ENCODE assay signal across 13 cellular contexts in the genomic region with DNA sequence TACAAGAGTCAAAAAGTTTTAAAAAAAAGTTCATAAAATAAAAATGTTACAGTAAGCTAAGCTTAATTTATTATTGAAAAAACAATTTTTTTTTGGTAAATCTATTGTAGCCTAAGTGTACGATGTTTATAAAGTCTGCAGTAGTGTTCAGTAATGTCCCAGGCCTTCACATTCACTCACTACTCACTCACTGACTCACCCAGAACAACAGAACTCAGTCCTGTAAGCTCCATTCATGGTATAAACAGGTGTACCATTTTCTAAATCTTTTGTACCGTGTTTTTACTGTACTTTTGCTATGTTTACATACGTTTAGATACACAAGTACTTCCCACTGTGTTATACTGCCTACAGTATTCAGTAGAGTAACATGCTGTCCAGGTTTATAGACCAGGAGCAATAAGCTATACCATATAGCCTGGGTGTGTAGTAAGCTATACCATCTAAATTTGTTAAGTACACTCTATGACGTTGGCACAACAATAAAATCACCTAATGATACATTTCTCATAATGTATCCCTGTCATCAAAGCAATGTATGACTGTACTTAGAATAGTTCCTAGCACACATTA. TPM values are rescaled to one million over a fixed set of nuclear protein-coding genes. Genes with fewer than 3 reads are reported as not detected.
DNase-seq lines count a peak whose midpoint lies in the region; ATAC-seq, FAIRE-seq and TF ChIP-seq lines count a peak whose summit lies in the region.
"Had no signal": no experiment of that assay in that cellular context is flagged by ENCODE, and none has a peak within 500 bp of the region (broad histone marks: within the 10 kb centered on the region; RNA-seq: fewer than 3 reads in every experiment).

No MANE protein-coding gene starts in this region.

- DNase-seq in IMR-90 (peak; percentile 17), keratinocyte (ENCODE audit: low read depth, low spot score) (no peak), COR-L47 (lab: John Stamatoyannopoulos, UW) (no peak), H7 (no peak)
- no peak for DNase-seq in activated CD8-positive, alpha-beta memory T cell treated with anti-CD3 and anti-CD28 coated beads, Interleukin-2, amount 10 ng/mL, durations not matched to agents 7 days and 5 days
- no peak for DNase-seq in activated naive CD4-positive, alpha-beta T cell treated with anti-CD3 and anti-CD28 coated beads for 36 hours
- DNase-seq: AML-193, Calu3, DMS 273 treated with DMSO at 0.1 percent for 48 hours, GOT3 had no signal

- no peaks in the 10 kb centered on the region for H3K27me3 Mint-ChIP-seq in activated CD8-positive, alpha-beta memory T cell treated with anti-CD3 and anti-CD28 coated beads, Interleukin-2, amount 10 ng/mL, durations not matched to agents 7 days and 5 days
- no peaks in the 10 kb centered on the region for H3K27me3 Mint-ChIP-seq in activated naive CD4-positive, alpha-beta T cell treated with anti-CD3 and anti-CD28 coated beads for 36 hours (ENCODE audit: low read depth)

- H3K4me1 ChIP-seq in IMR-90 (ENCODE audit: control insufficient read depth, insufficient read depth, low read length) (no peaks in the 10 kb centered on the region), keratinocyte (ENCODE audit: control insufficient read depth, extremely low read depth, insufficient read depth, low read length) (no peaks in the 10 kb centered on the region)
- H3K4me1 ChIP-seq: BLaER1 had no signal

- no peak overlapping the region for H3K27ac ChIP-seq in IMR-90 (ENCODE audit: insufficient read depth, low read length)
- no peak overlapping the region for H3K27ac ChIP-seq in keratinocyte (ENCODE audit: control insufficient read depth, insufficient read depth, low read length)
- H3K27ac ChIP-seq: BLaER1 had no signal

- no peak overlapping the region for H4K8ac ChIP-seq in IMR-90 (ENCODE audit: low read depth in 2 of 2, low read length in 2 of 2)

- TF ChIP-seq CTCF in IMR-90 (conservative IDR thresholded peaks at IDR 0.05; ENCODE audit: low read depth, low read length), result no peak
- no peak for TF ChIP-seq CTCF in keratinocyte (optimal IDR thresholded peaks at IDR 0.05 in 1 of 3, IDR thresholded peaks at IDR 0.05 in 1 of 3, conservative IDR thresholded peaks at IDR 0.05 in 1 of 3; ENCODE audit: extremely low read depth in 1 of 3, insufficient read depth in 2 of 3, low read length in 3 of 3)

- no peak overlapping the region for H3K4ac ChIP-seq in IMR-90 (ENCODE audit: low read depth, low read length)

- H3K14ac ChIP-seq in IMR-90 (replicated peaks; ENCODE audit: low read depth, low read length), result no peak overlapping the region

- no peak overlapping the region for H2AK9ac ChIP-seq in IMR-90 (replicated peaks; ENCODE audit: low read depth, low read length, poor library complexity)

- no peak overlapping the region for H2BK15ac ChIP-seq in IMR-90 (ENCODE audit: low read depth, low read length)

- FAIRE-seq in colon (lab: Jason Lieb, UNC) (peak; percentile 89), keratinocyte (lab: Jason Lieb, UNC) (peak; percentile 13)

- no peaks in the 10 kb centered on the region for H3K9me3 ChIP-seq in IMR-90 (ENCODE audit: control insufficient read depth, insufficient read depth, low read length)
- no peaks in the 10 kb centered on the region for H3K9me3 ChIP-seq in keratinocyte (ENCODE audit: control insufficient read depth, low read depth, low read length)
- H3K9me3 ChIP-seq: HAP-1 had no signal

- POLR2A ChIA-PET in IMR-90 (lab: Charles Lee; ENCODE audit: unreplicated experiment), result interaction anchor here (0.6 kb wide), 1 partner anchor 161 kb away, joined by 3 read pairs; no protein-coding TSS in a partner anchor

- no peak for TF ChIP-seq POLR2A in IMR-90 (IDR thresholded peaks at IDR 0.05; ENCODE audit: low read depth, low read length)

- H2AFZ ChIP-seq in IMR-90 (replicated peaks; ENCODE audit: low read length, poor library complexity) (no peak overlapping the region), keratinocyte (ENCODE audit: control insufficient read depth, low read length) (no peak overlapping the region)

- no peaks in the 10 kb centered on the region for H3K4me1 Mint-ChIP-seq in activated CD8-positive, alpha-beta memory T cell treated with anti-CD3 and anti-CD28 coated beads, Interleukin-2, amount 10 ng/mL, durations not matched to agents 7 days and 5 days
- no peaks in the 10 kb centered on the region for H3K4me1 Mint-ChIP-seq in activated naive CD4-positive, alpha-beta T cell treated with anti-CD3 and anti-CD28 coated beads for 36 hours (ENCODE audit: low read depth)

- no peaks in the 10 kb centered on the region for H3K79me1 ChIP-seq in IMR-90 (ENCODE audit: low read depth in 1 of 2, low read length in 2 of 2)

- H3K4me3 Mint-ChIP-seq in activated CD8-positive, alpha-beta memory T cell treated with anti-CD3 and anti-CD28 coated beads, Interleukin-2, amount 10 ng/mL, durations not matched to agents 7 days and 5 days, result no peak overlapping the region
- H3K4me3 Mint-ChIP-seq in activated naive CD4-positive, alpha-beta T cell treated with anti-CD3 and anti-CD28 coated beads for 36 hours, result no peak overlapping the region

- no peaks in the 10 kb centered on the region for H3K79me2 ChIP-seq in keratinocyte (ENCODE audit: control insufficient read depth, insufficient read depth, low read length)

- H2BK120ac ChIP-seq in IMR-90 (ENCODE audit: low read depth, low read length), result no peak overlapping the region

- no peak overlapping the region for H3K18ac ChIP-seq in IMR-90 (ENCODE audit: low read depth, low read length)

- H2BK5ac ChIP-seq in IMR-90 (ENCODE audit: low read depth, low read length, poor library complexity, severe bottlenecking), result no peak overlapping the region

- no peak overlapping the region for H2BK20ac ChIP-seq in IMR-90 (ENCODE audit: low read depth, low read length)

- intact Hi-C loops in IMR-90 (cut with micrococcal nuclease), result no loop called here
- intact Hi-C loops in activated naive CD4-positive, alpha-beta T cell treated with anti-CD3 and anti-CD28 coated beads for 36 hours (cut with micrococcal nuclease), result no loop called here

- no peak overlapping the region for H3K4me2 ChIP-seq in IMR-90 (ENCODE audit: low read depth, low read length)
- H3K4me2 ChIP-seq in keratinocyte (ENCODE audit: control insufficient read depth, extremely low read depth, insufficient read depth, low read depth, low read length), result no peak overlapping the region
- H3K4me2 ChIP-seq: BLaER1 had no signal

- H4K5ac ChIP-seq in IMR-90 (ENCODE audit: low read depth, low read length), result no peak overlapping the region

- BruUV-seq in IMR-90 (replicated peaks; lab: Mats Ljungman, UMichigan), result no TSS peak

- H3K9me1 ChIP-seq in IMR-90 (ENCODE audit: insufficient read depth, low read length) (no peaks in the 10 kb centered on the region), keratinocyte (ENCODE audit: control insufficient read depth, extremely low read depth, insufficient read depth, low read length) (no peaks in the 10 kb centered on the region)

- H3K36me3 Mint-ChIP-seq in activated CD8-positive, alpha-beta memory T cell treated with anti-CD3 and anti-CD28 coated beads, Interleukin-2, amount 10 ng/mL, durations not matched to agents 7 days and 5 days, result no peaks in the 10 kb centered on the region
- H3K36me3 Mint-ChIP-seq in activated naive CD4-positive, alpha-beta T cell treated with anti-CD3 and anti-CD28 coated beads for 36 hours (ENCODE audit: low read depth), result no peaks in the 10 kb centered on the region

- H3K56ac ChIP-seq in IMR-90 (ENCODE audit: extremely low read depth, insufficient read depth, low read length), result no peak overlapping the region

- CTCF ChIA-PET in IMR-90 (lab: Yijun Ruan, JAX), result interaction anchor here (0.6 kb wide), 1 partner anchor 698 kb away, joined by 4 read pairs; no protein-coding TSS in a partner anchor
- CTCF ChIA-PET in activated CD8-positive, alpha-beta memory T cell treated with anti-CD3 and anti-CD28 coated beads, Interleukin-2, amount 10 ng/mL, durations not matched to agents 7 days and 5 days (lab: Charles Lee), result interaction anchor here (1.0 to 1.4 kb wide), 3 partner anchors 10 to 62 kb away, joined by 3 read pairs; no protein-coding TSS in a partner anchor
- CTCF ChIA-PET in activated naive CD4-positive, alpha-beta T cell treated with anti-CD3 and anti-CD28 coated beads for 36 hours (lab: Charles Lee), result interaction anchor here (0.9 to 2.2 kb wide), 2 partner anchors 16 to 62 kb away, joined by 3 to 8 read pairs; no protein-coding TSS in a partner anchor

- H3K9me3 Mint-ChIP-seq in activated CD8-positive, alpha-beta memory T cell treated with anti-CD3 and anti-CD28 coated beads, Interleukin-2, amount 10 ng/mL, durations not matched to agents 7 days and 5 days (ENCODE audit: low read depth), result no peaks in the 10 kb centered on the region
- no peaks in the 10 kb centered on the region for H3K9me3 Mint-ChIP-seq in activated naive CD4-positive, alpha-beta T cell treated with anti-CD3 and anti-CD28 coated beads for 36 hours

- no CpG with 5 or more reads among the region's 4 CpGs for WGBS in IMR-90 (ENCODE audit: extremely low coverage in 2 of 2, insufficient read length in 1 of 2), 2 experiments

- TF ChIP-seq RAD21 in IMR-90 (IDR thresholded peaks at IDR 0.05; ENCODE audit: low read length), result no peak

- ATAC-seq in IMR-90 (ENCODE audit: low read depth), result no peak
- ATAC-seq in activated CD8-positive, alpha-beta memory T cell treated with anti-CD3 and anti-CD28 coated beads, Interleukin-2, amount 10 ng/mL, durations not matched to agents 7 days and 5 days, result no peak

- H3K36me3 ChIP-seq in IMR-90 (ENCODE audit: control insufficient read depth, insufficient read depth, low read length), result no peaks in the 10 kb centered on the region
- no peaks in the 10 kb centered on the region for H3K36me3 ChIP-seq in keratinocyte (ENCODE audit: control insufficient read depth in 2 of 2, extremely low read depth in 1 of 2, insufficient read depth in 2 of 2, low read length in 2 of 2)
- H3K36me3 ChIP-seq in H7 (replicated peaks; ENCODE audit: control insufficient read depth, insufficient read depth, low read length), result no peaks in the 10 kb centered on the region
- H3K36me3 ChIP-seq: BLaER1, HAP-1 had no signal

- dilution Hi-C loops in IMR-90 (cut with HindIII; ENCODE audit: low sequenced_read_pairs, unreplicated experiment), result no loop called here
- dilution Hi-C loops in keratinocyte (cut with MboI; ENCODE audit: extremely low pct_ligation_motif_present, low sequenced_read_pairs), result no loop called here

- H4K91ac ChIP-seq in IMR-90 (ENCODE audit: insufficient read depth, low read depth, low read length), result no peak overlapping the region

- no peak overlapping the region for H3K4me3 ChIP-seq in IMR-90 (ENCODE audit: insufficient read depth, low read depth, low read length)
- no peak overlapping the region for H3K4me3 ChIP-seq in keratinocyte (ENCODE audit: control insufficient read depth in 2 of 3, extremely low read depth in 1 of 3, insufficient read depth in 2 of 3, low read depth in 1 of 3, low read length in 3 of 3)
- no peak overlapping the region for H3K4me3 ChIP-seq in H7 (ENCODE audit: insufficient read depth, low read depth, low read length)
- H3K4me3 ChIP-seq: BLaER1, HAP-1 had no signal

- in situ Hi-C loops in IMR-90 (cut with MboI; ENCODE audit: low sequenced_read_pairs), result no loop called here

- H4K20me1 ChIP-seq in IMR-90 (ENCODE audit: insufficient read depth, low read length), result no peaks in the 10 kb centered on the region
- H4K20me1 ChIP-seq in keratinocyte (ENCODE audit: control insufficient read depth, extremely low read depth, insufficient read depth, low read length), result no peaks in the 10 kb centered on the region
- H4K20me1 ChIP-seq: BLaER1 had no signal

- H3K23ac ChIP-seq in IMR-90 (ENCODE audit: low read depth, low read length), result no peak overlapping the region

- no peak overlapping the region for H2AK5ac ChIP-seq in IMR-90 (ENCODE audit: low read depth, low read length)

- H3K9ac ChIP-seq in IMR-90 (ENCODE audit: low read depth, low read length) (no peak overlapping the region), keratinocyte (ENCODE audit: control insufficient read depth, extremely low read depth, insufficient read depth, low read length) (no peak overlapping the region)
- H3K9ac ChIP-seq: BLaER1 had no signal

- H3K27me3 ChIP-seq in IMR-90 (ENCODE audit: control insufficient read depth, insufficient read depth, low read length) (no peaks in the 10 kb centered on the region), keratinocyte (ENCODE audit: control insufficient read depth, extremely low read depth, insufficient read depth, low read length) (no peaks in the 10 kb centered on the region), H7 (ENCODE audit: control insufficient read depth, insufficient read depth, low read length) (no peaks in the 10 kb centered on the region)
- H3K27me3 ChIP-seq: BLaER1 had no signal

- no peak overlapping the region for H3K27ac Mint-ChIP-seq in activated CD8-positive, alpha-beta memory T cell treated with anti-CD3 and anti-CD28 coated beads, Interleukin-2, amount 10 ng/mL, durations not matched to agents 7 days and 5 days
- no peak overlapping the region for H3K27ac Mint-ChIP-seq in activated naive CD4-positive, alpha-beta T cell treated with anti-CD3 and anti-CD28 coated beads for 36 hours

RNA-seq across cellular contexts. Expression of gene ZDHHC23, which starts 41.2 kb away (rescaled TPM):
- 0.83 and 0.90 TPM in 2 replicates for total RNA-seq in IMR-90 (2012; rRNA removed)
- polyA plus RNA-seq in IMR-90 (2012; rRNA removed), result 0.24 and 0.50 TPM in 2 replicates
- 0.05 and 0.09 TPM in 2 replicates for polyA plus RNA-seq in IMR-90 (2012; cell fraction: cytosol; rRNA removed)
- 0.34 and 0.92 TPM in 2 replicates for polyA plus RNA-seq in IMR-90 (2012; cell fraction: nucleus; rRNA removed; ENCODE audit: low replicate concordance)
- 1.4 to 2.3 TPM (median 1.4 TPM) in 3 replicates for polyA plus RNA-seq in keratinocyte
- 1.3 TPM for polyA plus RNA-seq in keratinocyte (2011; ENCODE audit: low read depth)
- 0.44 and 1.2 TPM in 2 replicates for polyA plus RNA-seq in keratinocyte (2011; cell fraction: cytosol; rRNA removed)
- 4.4 and 4.8 TPM in 2 replicates for polyA plus RNA-seq in keratinocyte (2011; cell fraction: nucleus; rRNA removed)
- polyA plus RNA-seq in keratinocyte (2012; ENCODE audit: low replicate concordance), result 1.1 and 1.2 TPM in 2 replicates
- 1.5 to 3.2 TPM (median 3.2 TPM) in 3 replicates for polyA minus RNA-seq in keratinocyte
- 1.2 TPM for polyA minus RNA-seq in keratinocyte (2011; cell fraction: cytosol; rRNA and poly(A)+ RNA removed)
- polyA minus RNA-seq in keratinocyte (2011; cell fraction: nucleus; rRNA and poly(A)+ RNA removed), result 2.3 and 3.6 TPM in 2 replicates
- total RNA-seq in activated CD8-positive, alpha-beta memory T cell treated with anti-CD3 and anti-CD28 coated beads, Interleukin-2, amount 10 ng/mL, durations not matched to agents 7 days and 5 days, result 1 to 10 TPM; 3.0 to 3.9 TPM
- 1 to 10 TPM; 5.4 TPM for total RNA-seq in activated naive CD4-positive, alpha-beta T cell treated with anti-CD3 and anti-CD28 coated beads for 36 hours
- 4.4 and 6.4 TPM in 2 replicates for total RNA-seq in H7 (2014; rRNA removed; shearing (Covaris generic))
